Comparison of ENCODE assay signal across 25 cellular contexts in the genomic region with DNA sequence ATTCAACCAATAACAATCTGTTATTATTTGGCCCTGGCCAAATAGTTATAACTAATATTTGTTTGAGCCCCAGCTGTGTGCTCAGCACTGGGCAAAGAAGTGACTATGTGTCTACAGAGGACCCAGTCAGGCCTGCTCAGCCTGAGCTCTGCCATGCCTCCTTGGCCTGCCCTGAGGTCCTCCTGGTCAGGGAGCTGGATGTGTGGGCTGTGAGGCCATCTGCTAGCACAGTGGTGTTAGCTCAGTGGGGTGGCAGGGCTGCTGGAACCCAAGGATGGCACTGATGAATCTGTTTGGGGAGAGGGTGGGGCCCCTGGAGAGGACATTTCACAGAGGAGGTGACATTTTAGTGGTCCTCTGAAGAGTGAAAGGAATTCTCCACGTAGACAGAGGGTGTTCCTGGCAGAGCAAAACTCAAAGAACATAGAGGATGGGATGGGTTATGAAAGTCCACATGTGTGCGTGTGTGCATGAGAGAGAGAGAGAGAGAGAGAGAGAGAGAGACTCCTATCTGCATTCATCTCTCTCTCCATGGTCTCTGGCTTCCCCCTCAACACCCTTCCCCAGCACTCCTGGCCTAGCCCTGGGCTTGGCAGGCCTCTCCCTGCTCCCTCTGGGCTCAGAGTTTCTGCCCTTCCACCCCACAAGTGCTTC. TPM values are rescaled to one million over a fixed set of nuclear protein-coding genes. Genes with fewer than 3 reads are reported as not detected.
DNase-seq lines count a peak whose midpoint lies in the region; ATAC-seq, FAIRE-seq and TF ChIP-seq lines count a peak whose summit lies in the region.
"Had no signal": no experiment of that assay in that cellular context is flagged by ENCODE, and none has a peak within 500 bp of the region (broad histone marks: within the 10 kb centered on the region; RNA-seq: fewer than 3 reads in every experiment).

No MANE protein-coding gene starts in this region.

- H3K23ac ChIP-seq in mesendoderm (ENCODE audit: low read length): no peak overlapping the region

- intact Hi-C loops in GM12878 (cut with micrococcal nuclease; ENCODE audit: unreplicated experiment): no loop called here
- intact Hi-C loops in spleen (cut with DNase I; ENCODE audit: low total_unique reads): no loop called here

- H3K27me3 ChIP-seq in GM12878 (replicated peaks in 1 of 2; ENCODE audit: control insufficient read depth in 2 of 2, insufficient read depth in 2 of 2, low read length in 1 of 2) (no peaks in the 10 kb centered on the region; a peak in 1 of 4 replicates), spleen (replicated peaks in 1 of 7) (peaks cover 0 to 24% (median 0%) of the 10 kb centered on the region in 7 donors), mesendoderm (ENCODE audit: insufficient read depth, low read length, poor library complexity) (no peaks in the 10 kb centered on the region)
- H3K27me3 ChIP-seq: BE2C had no signal

- WGBS in GM12878 (ENCODE audit: insufficient coverage, insufficient replicate concordance, low lambda C conversion rate, missing lambda C conversion rate): 0% methylated on average over 1 of the region's 2 CpGs
- WGBS in spleen, 5 donors: 69 to 86% (median 73%) methylated on average over 2 of the region's 2 CpGs
- WGBS in mesendoderm (ENCODE audit: extremely low coverage, insufficient coverage, low lambda C conversion rate): no CpG with 5 or more reads among the region's 2 CpGs

- H3K56ac ChIP-seq in mesendoderm (ENCODE audit: low read length): no peak overlapping the region

- H2BK120ac ChIP-seq in mesendoderm (ENCODE audit: low read depth, low read length): no peak overlapping the region

- H3K9me3 Mint-ChIP-seq in natural killer cell treated with Interleukin-12 subunit alpha and Interleukin-12 subunit beta and Interleukin-15 and Interleukin-18, amount 100 ng/mL, for 72 hours: no peaks in the 10 kb centered on the region
- H3K9me3 Mint-ChIP-seq: activated naive CD8-positive, alpha-beta T cell treated with anti-CD3 and anti-CD28 coated beads, Interleukin-2, amount 50 U/mL, for 24 hours; T-helper 1 cell treated with Interleukin-12 subunit alpha and Interleukin-12 subunit beta and Interleukin-4 antibody, amounts not matched to agents 30 μg/mL and 1 μg/mL, for 36 hours had no signal

- no peak overlapping the region for H3K27ac ChIP-seq in GM12878 (ENCODE audit: control insufficient read depth, insufficient read depth)
- H3K27ac ChIP-seq in spleen: peak overlapping the region in 5 of 8 donors; percentile 6 to 35 (median 31)
- no peak overlapping the region for H3K27ac ChIP-seq in mesendoderm (ENCODE audit: low read depth, low read length)

- H3K36me3 ChIP-seq in GM12878 (ENCODE audit: control insufficient read depth in 2 of 2, insufficient read depth in 2 of 2, low read length in 1 of 2) (no peaks in the 10 kb centered on the region), spleen (no peaks in the 10 kb centered on the region), mesendoderm (ENCODE audit: control insufficient read depth, insufficient read depth, low read length) (no peaks in the 10 kb centered on the region)
- H3K36me3 ChIP-seq: BE2C had no signal

- POLR2A ChIA-PET in GM12878 (lab: Charles Lee): interaction anchor here (0.6 kb wide), 1 partner anchor 77 kb away, joined by 4 read pairs; no protein-coding TSS in a partner anchor

- no peaks in the 10 kb centered on the region for H3K79me1 ChIP-seq in mesendoderm (ENCODE audit: low read length)

- H3K27ac Mint-ChIP-seq in natural killer cell treated with Interleukin-12 subunit alpha and Interleukin-12 subunit beta and Interleukin-15 and Interleukin-18, amount 100 ng/mL, for 72 hours: no peak overlapping the region
- H3K27ac Mint-ChIP-seq: activated naive CD8-positive, alpha-beta T cell treated with anti-CD3 and anti-CD28 coated beads, Interleukin-2, amount 50 U/mL, for 24 hours; T-helper 1 cell treated with Interleukin-12 subunit alpha and Interleukin-12 subunit beta and Interleukin-4 antibody, amounts not matched to agents 30 μg/mL and 1 μg/mL, for 36 hours had no signal

- CTCF ChIA-PET in GM12878 (lab: Yijun Ruan, JAX): interaction anchor here (1.1 to 6.8 kb wide), 6 partner anchors 13 to 488 kb away, joined by 3 to 45 read pairs (median 10); no protein-coding TSS in a partner anchor

- SMC1A ChIA-PET in GM12878 (lab: Charles Lee; ENCODE audit: uncharacterized antibody, unreplicated experiment): interaction anchor here (1.1 to 1.6 kb wide), 5 partner anchors 10 to 348 kb away, joined by 3 to 7 read pairs (median 5); no protein-coding TSS in a partner anchor

- in situ Hi-C loops in GM12878 (cut with MboI): loop anchor here (10.0 kb wide), 1 partner anchor 342 kb away; no protein-coding TSS in a partner anchor

- no TSS peak for BruUV-seq in GM12878 (replicated peaks; lab: Mats Ljungman, UMichigan)

- H3K4me3 Mint-ChIP-seq in natural killer cell treated with Interleukin-12 subunit alpha and Interleukin-12 subunit beta and Interleukin-15 and Interleukin-18, amount 100 ng/mL, for 72 hours: no peak overlapping the region
- H3K4me3 Mint-ChIP-seq: activated naive CD8-positive, alpha-beta T cell treated with anti-CD3 and anti-CD28 coated beads, Interleukin-2, amount 50 U/mL, for 24 hours; T-helper 1 cell treated with Interleukin-12 subunit alpha and Interleukin-12 subunit beta and Interleukin-4 antibody, amounts not matched to agents 30 μg/mL and 1 μg/mL, for 36 hours had no signal

- no peak overlapping the region for H2AK5ac ChIP-seq in mesendoderm (ENCODE audit: low read length)

- H3K4me3 ChIP-seq in AG10803 (ENCODE audit: low read length) (no peak overlapping the region), GM12878 (no peak overlapping the region), spleen (no peak overlapping the region), mesendoderm (ENCODE audit: low read length) (no peak overlapping the region)
- H3K4me3 ChIP-seq: lung, smooth muscle cell had no signal

- no peak for TF ChIP-seq CTCF in AG10803 (conservative IDR thresholded peaks at IDR 0.05; ENCODE audit: low read length)
- no peak for TF ChIP-seq CTCF in GM12878 (IDR thresholded peaks at IDR 0.05 in 2 of 3, conservative IDR thresholded peaks at IDR 0.05 in 1 of 3; ENCODE audit: control insufficient read depth in 2 of 3, extremely low read depth in 1 of 3, insufficient read depth in 1 of 3, low read depth in 3 of 3, low read length in 3 of 3)
- no peak for TF ChIP-seq CTCF in spleen (IDR thresholded peaks at IDR 0.05 in 8 of 11, conservative IDR thresholded peaks at IDR 0.05 in 3 of 11)

- no peak for TF ChIP-seq EP300 in GM12878 (IDR thresholded peaks at IDR 0.05; ENCODE audit: borderline replicate concordance in 1 of 2, control insufficient read depth in 1 of 2, low read depth in 2 of 2, low read length in 2 of 2)

- peaks cover 3 to 11% of the 10 kb centered on the region in 2 donors for H3K4me1 Mint-ChIP-seq in natural killer cell treated with Interleukin-12 subunit alpha and Interleukin-12 subunit beta and Interleukin-15 and Interleukin-18, amount 100 ng/mL, for 72 hours (ENCODE audit: low read depth in 2 of 2)

- no peak overlapping the region for H3K4me2 ChIP-seq in GM12878 (ENCODE audit: control insufficient read depth, insufficient read depth)
- H3K4me2 ChIP-seq in mesendoderm (ENCODE audit: low read length): no peak overlapping the region
- H3K4me2 ChIP-seq: SK-N-SH, smooth muscle cell had no signal

- H4K20me1 ChIP-seq in GM12878 (ENCODE audit: control insufficient read depth, insufficient read depth): no peaks in the 10 kb centered on the region

- no peak overlapping the region for H3K4ac ChIP-seq in mesendoderm (ENCODE audit: low read depth, low read length)

- H4K8ac ChIP-seq in mesendoderm (ENCODE audit: low read depth, low read length): no peak overlapping the region

- TF ChIP-seq RAD21 in GM12878 (IDR thresholded peaks at IDR 0.05; ENCODE audit: insufficient read depth, low read depth, low read length): no peak

- H3K36me3 Mint-ChIP-seq in natural killer cell treated with Interleukin-12 subunit alpha and Interleukin-12 subunit beta and Interleukin-15 and Interleukin-18, amount 100 ng/mL, for 72 hours: no peaks in the 10 kb centered on the region

- TF ChIP-seq POLR2A in GM12878 (IDR thresholded peaks at IDR 0.05; ENCODE audit: low read depth, low read length) (no peak), spleen (IDR thresholded peaks at IDR 0.05) (no peak)

- DNase-seq in AG10803 (ENCODE audit: low read depth) (peak; percentile 53), GM12878 (ENCODE audit: low read depth, low spot score) (no peak), myocyte (ENCODE audit: low read depth) (peak; percentile 76), spleen (no peak), NCI-H524 treated with DMSO at 0.1 percent for 48 hours (lab: John Stamatoyannopoulos, UW) (no peak), mesendoderm (no peak)
- no peak for DNase-seq in natural killer cell treated with Interleukin-12 subunit alpha and Interleukin-12 subunit beta and Interleukin-15 and Interleukin-18, amount 100 ng/mL, for 72 hours (ENCODE audit: low spot score)
- DNase-seq: activated CD8-positive, alpha-beta memory T cell treated with anti-CD3 and anti-CD28 coated beads for 24 hours; activated effector memory CD4-positive, alpha-beta T cell treated with anti-CD3 and anti-CD28 coated beads, Interleukin-2, amount 50 U/mL, for 16 hours; activated naive CD8-positive, alpha-beta T cell treated with anti-CD3 and anti-CD28 coated beads, Interleukin-2, amount 50 U/mL, for 24 hours; BE2C; cerebellar nuclear complex; GOT3; NCI-H1092 treated with DMSO at 0.1 percent for 48 hours; NCI-H187 treated with DMSO at 0.1 percent for 48 hours; SK-N-SH; stimulated activated CD4-positive, alpha-beta T cell treated with anti-CD3 and anti-CD28 coated beads, Interleukin-2, amount 100 ng/mL, for 24 hours had no signal

- no peak overlapping the region for H2BK5ac ChIP-seq in mesendoderm (ENCODE audit: low read length)

- H2BK15ac ChIP-seq in mesendoderm (replicated peaks; ENCODE audit: low read depth): no peak overlapping the region

- no peaks in the 10 kb centered on the region; the same call in 2 of the 3 replicates for H3K9me3 ChIP-seq in GM12878 (replicated peaks; ENCODE audit: control insufficient read depth, insufficient read depth, low read length)
- no peaks in the 10 kb centered on the region for H3K9me3 ChIP-seq in spleen
- H3K9me3 ChIP-seq: BE2C, SK-N-SH had no signal

- RAD21 ChIA-PET in GM12878 (lab: Charles Lee; ENCODE audit: unreplicated experiment): interaction anchor here (0.7 to 1.9 kb wide), 7 partner anchors 9 to 88 kb away, joined by 3 to 7 read pairs (median 6); no protein-coding TSS in a partner anchor

- H3K79me2 ChIP-seq in GM12878 (ENCODE audit: control insufficient read depth, insufficient read depth, low read length): no peaks in the 10 kb centered on the region
- no peaks in the 10 kb centered on the region for H3K79me2 ChIP-seq in mesendoderm (ENCODE audit: control insufficient read depth, insufficient read depth, low read length)

- H2AFZ ChIP-seq in GM12878 (ENCODE audit: control insufficient read depth, low read depth, low read length): no peak overlapping the region

- no peak overlapping the region for H3K18ac ChIP-seq in mesendoderm (ENCODE audit: low read length)

- H3K9ac ChIP-seq in GM12878 (ENCODE audit: control insufficient read depth, insufficient read depth, low read length) (no peak overlapping the region), mesendoderm (ENCODE audit: low read length) (no peak overlapping the region)
- H3K9ac ChIP-seq: SK-N-SH had no signal

- no peak for FAIRE-seq in GM12878 (lab: Jason Lieb, UNC)
- FAIRE-seq: A204.1 had no signal

- no peak overlapping the region for H4K5ac ChIP-seq in mesendoderm (ENCODE audit: low read length)

- H3K27me3 Mint-ChIP-seq in natural killer cell treated with Interleukin-12 subunit alpha and Interleukin-12 subunit beta and Interleukin-15 and Interleukin-18, amount 100 ng/mL, for 72 hours: peaks cover 7 to 10% of the 10 kb centered on the region in 2 donors

- ATAC-seq in GM12878: no peak
- no peak for ATAC-seq in natural killer cell treated with Interleukin-12 subunit alpha and Interleukin-12 subunit beta and Interleukin-15 and Interleukin-18, amount 100 ng/mL, for 72 hours
- no peak for ATAC-seq in HG03342 (IDR thresholded peaks at IDR 0.05; ENCODE audit: unreplicated experiment)
- ATAC-seq: activated naive CD8-positive, alpha-beta T cell treated with anti-CD3 and anti-CD28 coated beads, Interleukin-2, amount 50 U/mL, for 24 hours had no signal

- H3K4me1 ChIP-seq in GM12878 (ENCODE audit: control insufficient read depth, insufficient read depth, low read length): no peaks in the 10 kb centered on the region; the same call in 1 of the 2 replicates
- peaks cover 0 to 19% (median 14%) of the 10 kb centered on the region in 6 donors for H3K4me1 ChIP-seq in spleen
- H3K4me1 ChIP-seq in mesendoderm (ENCODE audit: control insufficient read depth, low read depth, low read length): no peaks in the 10 kb centered on the region

RNA-seq across cellular contexts. Expression of a gene that starts 21.2 kb away (rescaled TPM):
- 0.56 and 1.6 TPM in 2 replicates for total RNA-seq in GM12878 (2013; cell fraction: nucleolus; rRNA removed)
- total RNA-seq in GM12878 (2014; rRNA removed): not detected in 2 replicates
- total RNA-seq in GM12878 (2014; rRNA removed; fragmentation: Illumina TruSeq; extraction: Trizol): 0.09 TPM in 1 of 2 replicates, not detected in the other
- total RNA-seq in GM12878 (2021): 0.21 TPM in 1 of 2 replicates, not detected in the other
- polyA plus RNA-seq in GM12878 (2011; ENCODE audit: low read depth): not detected
- 0.39 and 0.60 TPM in 2 replicates for polyA plus RNA-seq in GM12878 (2011; rRNA removed)
- 0.72 and 1.0 TPM in 2 replicates for polyA plus RNA-seq in GM12878 (2011; cell fraction: cytosol; rRNA removed)
- 1.6 and 1.7 TPM in 2 replicates for polyA plus RNA-seq in GM12878 (2011; cell fraction: nucleus; rRNA removed)
- 0.07 TPM in 1 of 2 replicates, not detected in the other for polyA plus RNA-seq in GM12878 (2012)
- not detected in 2 replicates for polyA plus RNA-seq in GM12878 (2014; fragmentation: Illumina TruSeq; extraction: Trizol)
- polyA plus RNA-seq in GM12878 (2014; fragmentation: Nextera tagmentation; extraction: Ambion mirVana): under 1 TPM in 1 of 2 experiments, not detected in 1; 0.03 TPM
- polyA plus RNA-seq in GM12878 (2014; rRNA removed): not detected in 2 replicates
- not detected for polyA plus RNA-seq in GM12878 (2016; fragmentation: Nextera tagmentation; extraction: Ambion mirVana)
- polyA minus RNA-seq in GM12878 (2011; rRNA and poly(A)+ RNA removed): 1.0 and 1.4 TPM in 2 replicates
- 0.31 and 1.2 TPM in 2 replicates for polyA minus RNA-seq in GM12878 (2011; cell fraction: cytosol; rRNA and poly(A)+ RNA removed)
- polyA minus RNA-seq in GM12878 (2011; cell fraction: nucleus; rRNA and poly(A)+ RNA removed): 0.48 and 0.86 TPM in 2 replicates
- total RNA-seq in myocyte: 7.2 and 8.3 TPM in 2 replicates
- 3.1 TPM for polyA plus RNA-seq in myocyte (2012)
- total RNA-seq in spleen: 10 to 100 TPM in 6 of 7 donors, 1 to 10 TPM in 1; 6.4 to 53.0 (median 18.6) TPM
- polyA plus RNA-seq in spleen: 10 to 100 TPM in 1 of 3 donors, 1 to 10 TPM in 2; 7.2 to 17.6 (median 9.4) TPM
- total RNA-seq in natural killer cell treated with Interleukin-12 subunit alpha and Interleukin-12 subunit beta and Interleukin-15 and Interleukin-18, amount 100 ng/mL, for 72 hours: not detected
- polyA plus RNA-seq in mesendoderm (2013, experiment 1 of 2): 0.37 TPM
- 0.39 TPM for polyA plus RNA-seq in mesendoderm (2013, experiment 2 of 2)

RNA-seq across cellular contexts. Expression of a gene that starts 38.4 kb away (rescaled TPM):
- not detected in 2 replicates for total RNA-seq in GM12878 (2013; cell fraction: nucleolus; rRNA removed)
- not detected in 2 replicates for total RNA-seq in GM12878 (2014; rRNA removed)
- 0.18 TPM in 1 of 2 replicates, not detected in the other for total RNA-seq in GM12878 (2014; rRNA removed; fragmentation: Illumina TruSeq; extraction: Trizol)
- total RNA-seq in GM12878 (2021): not detected in 2 replicates
- not detected for polyA plus RNA-seq in GM12878 (2011; ENCODE audit: low read depth)
- polyA plus RNA-seq in GM12878 (2011; rRNA removed): 0.40 and 0.42 TPM in 2 replicates
- polyA plus RNA-seq in GM12878 (2011; cell fraction: cytosol; rRNA removed): 0.50 and 0.79 TPM in 2 replicates
- polyA plus RNA-seq in GM12878 (2011; cell fraction: nucleus; rRNA removed): 0.67 and 0.99 TPM in 2 replicates
- 0.23 and 0.27 TPM in 2 replicates for polyA plus RNA-seq in GM12878 (2012)
- polyA plus RNA-seq in GM12878 (2014; fragmentation: Illumina TruSeq; extraction: Trizol): not detected in 2 replicates
- not detected for polyA plus RNA-seq in GM12878 (2014; fragmentation: Nextera tagmentation; extraction: Ambion mirVana)
- not detected in 2 replicates for polyA plus RNA-seq in GM12878 (2014; rRNA removed)
- not detected for polyA plus RNA-seq in GM12878 (2016; fragmentation: Nextera tagmentation; extraction: Ambion mirVana)
- 1.2 TPM in 1 of 2 replicates, not detected in the other for polyA minus RNA-seq in GM12878 (2011; rRNA and poly(A)+ RNA removed)
- not detected in 2 replicates for polyA minus RNA-seq in GM12878 (2011; cell fraction: cytosol; rRNA and poly(A)+ RNA removed)
- 0.29 and 0.48 TPM in 2 replicates for polyA minus RNA-seq in GM12878 (2011; cell fraction: nucleus; rRNA and poly(A)+ RNA removed)
- total RNA-seq in myocyte: 1.4 TPM in 1 of 2 replicates, not detected in the other
- 0.14 TPM for polyA plus RNA-seq in myocyte (2012)
- total RNA-seq in spleen: 10 to 100 TPM; 17.4 to 87.8 (median 42.6) TPM
- polyA plus RNA-seq in spleen: 10 to 100 TPM; 13.1 to 38.9 (median 31.5) TPM
- 100 to 1,000 TPM; 599 to 903 TPM for total RNA-seq in natural killer cell treated with Interleukin-12 subunit alpha and Interleukin-12 subunit beta and Interleukin-15 and Interleukin-18, amount 100 ng/mL, for 72 hours
- polyA plus RNA-seq in mesendoderm (2013, experiment 1 of 2): not detected
- not detected for polyA plus RNA-seq in mesendoderm (2013, experiment 2 of 2)
- total RNA-seq: kidney epithelial cell, pulmonary artery endothelial cell, smooth muscle cell, urinary bladder had no signal
- polyA plus RNA-seq: SK-N-SH, smooth muscle cell had no signal

Comparison
In these comparisons a context has a peak if more than half of its experiments do, and no peak if none do; other contexts are left out.
1. DNase-seq: peak in AG10803 (single experiment) and myocyte (single experiment); none in GM12878 (single experiment), spleen (single experiment), NCI-H524 treated with DMSO at 0.1 percent for 48 hours (single experiment), natural killer cell treated with Interleukin-12 subunit alpha and Interleukin-12 subunit beta and Interleukin-15 and Interleukin-18, amount 100 ng/mL, for 72 hours (single experiment) and mesendoderm (single experiment).
2. H3K27ac ChIP-seq: peak in spleen (5 of 8); none in GM12878 (single experiment) and mesendoderm (single experiment).